8 cellular contexts compared by ENCODE assay signal in the genomic region with DNA sequence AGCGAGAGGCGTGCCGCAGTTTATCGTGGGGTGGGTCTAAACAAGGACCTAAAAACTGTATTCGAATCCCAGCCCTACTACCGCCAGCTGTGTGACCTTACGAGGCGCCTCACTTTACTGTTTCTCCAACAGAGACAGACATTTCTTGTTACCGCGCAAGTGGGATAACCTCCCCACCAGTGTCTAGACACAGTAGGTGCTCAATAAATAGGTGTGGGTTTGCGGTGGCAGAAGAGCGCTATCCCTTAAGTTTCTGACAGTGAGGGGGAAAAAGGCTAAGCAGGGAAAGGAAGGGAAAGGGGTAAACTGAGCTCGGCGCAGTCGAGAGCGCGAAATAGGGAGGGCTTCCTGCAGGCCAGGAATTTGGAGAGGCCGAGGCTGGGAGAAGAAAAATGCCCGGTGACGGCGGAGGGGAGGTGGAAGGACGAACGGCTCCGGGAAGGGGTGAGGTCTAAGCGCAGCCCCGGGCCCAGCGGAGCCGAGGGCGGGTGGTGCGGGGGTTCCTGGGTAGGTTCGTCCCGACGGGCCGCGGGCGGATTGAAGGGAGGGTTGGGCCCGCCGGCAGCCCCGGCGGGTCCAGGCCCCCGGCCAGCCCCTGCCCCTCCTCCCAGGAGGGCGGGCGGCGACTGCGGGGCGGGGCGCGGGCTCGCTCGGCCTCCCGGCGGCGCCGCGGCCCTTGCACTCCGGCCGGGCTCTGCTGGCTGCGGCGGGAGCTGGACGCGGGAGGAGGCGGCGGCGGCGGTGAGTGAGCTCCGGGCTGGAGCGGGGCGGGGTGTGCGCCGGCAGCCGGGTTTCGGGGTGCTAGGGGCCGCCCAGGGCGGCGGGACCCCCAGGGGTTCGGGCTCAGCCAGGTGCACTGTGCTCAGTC. TPM values are rescaled to one million over a fixed set of nuclear protein-coding genes. Genes with fewer than 3 reads are reported as not detected.
DNase-seq lines count a peak whose midpoint lies in the region; ATAC-seq and TF ChIP-seq lines count a peak whose summit lies in the region.

A gene with protein sequence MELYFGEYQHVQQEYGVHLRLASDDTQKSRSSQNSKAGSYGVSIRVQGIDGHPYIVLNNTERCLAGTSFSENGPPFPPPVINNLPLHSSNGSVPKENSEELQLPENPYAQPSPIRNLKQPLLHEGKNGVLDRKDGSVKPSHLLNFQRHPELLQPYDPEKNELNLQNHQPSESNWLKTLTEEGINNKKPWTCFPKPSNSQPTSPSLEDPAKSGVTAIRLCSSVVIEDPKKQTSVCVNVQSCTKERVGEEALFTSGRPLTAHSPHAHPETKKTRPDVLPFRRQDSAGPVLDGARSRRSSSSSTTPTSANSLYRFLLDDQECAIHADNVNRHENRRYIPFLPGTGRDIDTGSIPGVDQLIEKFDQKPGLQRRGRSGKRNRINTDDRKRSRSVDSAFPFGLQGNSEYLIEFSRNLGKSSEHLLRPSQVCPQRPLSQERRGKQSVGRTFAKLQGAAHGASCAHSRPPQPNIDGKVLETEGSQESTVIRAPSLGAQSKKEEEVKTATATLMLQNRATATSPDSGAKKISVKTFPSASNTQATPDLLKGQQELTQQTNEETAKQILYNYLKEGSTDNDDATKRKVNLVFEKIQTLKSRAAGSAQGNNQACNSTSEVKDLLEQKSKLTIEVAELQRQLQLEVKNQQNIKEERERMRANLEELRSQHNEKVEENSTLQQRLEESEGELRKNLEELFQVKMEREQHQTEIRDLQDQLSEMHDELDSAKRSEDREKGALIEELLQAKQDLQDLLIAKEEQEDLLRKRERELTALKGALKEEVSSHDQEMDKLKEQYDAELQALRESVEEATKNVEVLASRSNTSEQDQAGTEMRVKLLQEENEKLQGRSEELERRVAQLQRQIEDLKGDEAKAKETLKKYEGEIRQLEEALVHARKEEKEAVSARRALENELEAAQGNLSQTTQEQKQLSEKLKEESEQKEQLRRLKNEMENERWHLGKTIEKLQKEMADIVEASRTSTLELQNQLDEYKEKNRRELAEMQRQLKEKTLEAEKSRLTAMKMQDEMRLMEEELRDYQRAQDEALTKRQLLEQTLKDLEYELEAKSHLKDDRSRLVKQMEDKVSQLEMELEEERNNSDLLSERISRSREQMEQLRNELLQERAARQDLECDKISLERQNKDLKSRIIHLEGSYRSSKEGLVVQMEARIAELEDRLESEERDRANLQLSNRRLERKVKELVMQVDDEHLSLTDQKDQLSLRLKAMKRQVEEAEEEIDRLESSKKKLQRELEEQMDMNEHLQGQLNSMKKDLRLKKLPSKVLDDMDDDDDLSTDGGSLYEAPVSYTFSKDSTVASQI (plus strand): TSS at position 679 of the 868 bp plus-strand sequence. CDS start 61,495 bp downstream, outside the sequence.

- peaks cover 21 to 38% of the 10 kb centered on the region in 2 donors for H3K4me1 ChIP-seq in thyroid gland

- H3K27me3 ChIP-seq in thyroid gland = no peaks in the 10 kb centered on the region

- no peaks in the 10 kb centered on the region for H3K36me3 Mint-ChIP-seq in dendritic cell treated with granulocyte-macrophage colony-stimulating factor and Interleukin-4, amounts not matched to agents 40 ng/mL and 50 ng/mL, for 4 days (ENCODE audit: low read depth)

- H3K27ac ChIP-seq in C4-2B (peak within 1 kb of the TSS; percentile 33), thyroid gland (peak within 1 kb of the TSS; percentile 74 to 89 (median 81))

- no peak for ATAC-seq in HG02610 (IDR thresholded peaks at IDR 0.05; ENCODE audit: unreplicated experiment)
- ATAC-seq in HG02938 (IDR thresholded peaks at IDR 0.05; ENCODE audit: unreplicated experiment) = no peak

- no peaks in the 10 kb centered on the region for H3K9me3 Mint-ChIP-seq in dendritic cell treated with granulocyte-macrophage colony-stimulating factor and Interleukin-4, amounts not matched to agents 40 ng/mL and 50 ng/mL, for 4 days

- peaks cover 17% of the 10 kb centered on the region for H3K4me1 Mint-ChIP-seq in dendritic cell treated with granulocyte-macrophage colony-stimulating factor and Interleukin-4, amounts not matched to agents 40 ng/mL and 50 ng/mL, for 4 days (ENCODE audit: low read depth)

- H3K9me3 ChIP-seq in thyroid gland = no peaks in the 10 kb centered on the region

- peak within 1 kb of the TSS; percentile 74 for H3K4me3 Mint-ChIP-seq in dendritic cell treated with granulocyte-macrophage colony-stimulating factor and Interleukin-4, amounts not matched to agents 40 ng/mL and 50 ng/mL, for 4 days

- DNase-seq in LNCaP clone FGC (ENCODE audit: low read depth) (no peak), lower leg skin (ENCODE audit: low spot score in 2 of 2) (no peak), thyroid gland (peak; percentile 62 to 70), GDM1 (lab: John Stamatoyannopoulos, UW) (no peak)

- intact Hi-C loops in dendritic cell treated with granulocyte-macrophage colony-stimulating factor and Interleukin-4, amounts not matched to agents 40 ng/mL and 50 ng/mL, for 4 days (cut with micrococcal nuclease) = no loop called here
- intact Hi-C loops in lower leg skin (cut with DNase I; ENCODE audit: low total_unique reads) = no loop called here
- intact Hi-C loops in thyroid gland (cut with DNase I) = no loop called here

- H3K4me3 ChIP-seq in LNCaP clone FGC (ENCODE audit: low read depth, low read length) (peak within 1 kb of the TSS; percentile 61), lower leg skin (ENCODE audit: low read depth, poor library complexity, severe bottlenecking) (peak within 1 kb of the TSS; percentile 29), thyroid gland (replicated peaks in 1 of 3) (peak within 1 kb of the TSS; percentile 48 to 56 (median 55))

- 30 to 33% methylated on average over 39 to 50 of the region's 76 CpGs for WGBS in lower leg skin, 2 donors
- WGBS in thyroid gland, 2 donors = 32 to 36% methylated on average over 36 to 42 of the region's 76 CpGs

- no peaks in the 10 kb centered on the region for H3K36me3 ChIP-seq in thyroid gland

- TF ChIP-seq CTCF in C4-2B (conservative IDR thresholded peaks at IDR 0.05) (no peak), LNCaP clone FGC (IDR thresholded peaks at IDR 0.05; ENCODE audit: control insufficient read depth, extremely low read depth, insufficient read depth) (no peak; the same call in 1 of the 2 replicates), lower leg skin (IDR thresholded peaks at IDR 0.05) (no peak), thyroid gland (IDR thresholded peaks at IDR 0.05) (no peak)

- TF ChIP-seq POLR2A in lower leg skin (IDR thresholded peaks at IDR 0.05) (no peak), thyroid gland (IDR thresholded peaks at IDR 0.05) (peak; percentile 63 to 88)

- H3K27me3 Mint-ChIP-seq in dendritic cell treated with granulocyte-macrophage colony-stimulating factor and Interleukin-4, amounts not matched to agents 40 ng/mL and 50 ng/mL, for 4 days = peaks cover 73% of the 10 kb centered on the region

- H3K27ac Mint-ChIP-seq in dendritic cell treated with granulocyte-macrophage colony-stimulating factor and Interleukin-4, amounts not matched to agents 40 ng/mL and 50 ng/mL, for 4 days = no peak within 1 kb of the TSS

RNA-seq across cellular contexts. Expression of the gene that starts here (rescaled TPM):
- total RNA-seq in lower leg skin (10 to 100 TPM in 2 of 4 donors, 1 to 10 TPM in 2; 5.7 to 22.9 (median 14.5) TPM), thyroid gland (10 to 100 TPM; 40.7 to 74.4 (median 56.0) TPM)

Comparison
In these comparisons a context has a peak if more than half of its experiments do, and no peak if none do; other contexts are left out.
1. DNase-seq: peak in thyroid gland (2 of 2); none in LNCaP clone FGC (single experiment), lower leg skin (0 of 2) and GDM1 (single experiment).
2. POLR2A ChIP-seq: peak in thyroid gland (2 of 2); none in lower leg skin (0 of 2).
3. Peak in every context shown above with its lines, with median percentiles within 50 percentile points of each other: H3K4me3 ChIP-seq.